In the genomic region with DNA sequence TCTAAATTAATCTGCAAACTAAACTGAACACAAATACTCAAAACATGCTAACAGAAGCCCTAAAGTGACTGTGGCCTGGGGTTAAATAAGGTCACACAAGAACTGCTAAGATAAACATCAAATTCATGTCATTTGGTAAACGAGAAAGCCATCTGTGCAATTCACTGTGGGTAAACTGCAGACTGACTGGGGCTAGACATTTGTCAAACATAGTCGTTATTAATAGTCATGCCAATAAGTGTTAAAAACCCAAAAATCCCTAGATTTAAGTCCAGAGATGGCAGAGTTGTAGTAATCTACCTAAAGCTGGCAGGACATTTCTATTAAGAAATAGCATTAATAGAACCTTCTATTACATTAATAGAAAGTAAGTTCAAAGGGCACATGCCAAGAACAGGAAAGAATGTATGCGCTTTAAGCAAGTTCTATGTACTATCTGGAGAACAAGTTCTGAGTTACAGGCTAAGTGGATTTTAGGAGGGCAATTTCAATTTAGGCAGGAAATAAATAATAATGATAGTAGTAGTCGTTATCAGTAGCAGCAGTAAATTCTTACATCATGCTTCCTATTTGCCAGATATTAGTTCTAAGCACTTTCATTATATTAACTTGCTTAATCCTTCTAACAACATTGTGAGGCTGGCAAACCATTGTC, we compare ENCODE assay signal across 12 cellular contexts. TPM values are rescaled to one million over a fixed set of nuclear protein-coding genes. Genes with fewer than 3 reads are reported as not detected.
DNase-seq lines count a peak whose midpoint lies in the region; ATAC-seq and TF ChIP-seq lines count a peak whose summit lies in the region.
"Had no signal": no experiment of that assay in that cellular context is flagged by ENCODE, and none has a peak within 500 bp of the region (broad histone marks: within the 10 kb centered on the region; RNA-seq: fewer than 3 reads in every experiment).

No MANE protein-coding gene starts in this region.

- H3K36me3 Mint-ChIP-seq in activated CD4-positive, alpha-beta memory T cell treated with anti-CD3 and anti-CD28 coated beads, Interleukin-2, amount 10 ng/mL, durations not matched to agents 7 days and 5 days (ENCODE audit: low read depth) = peaks cover 40% of the 10 kb centered on the region
- H3K36me3 Mint-ChIP-seq in natural killer cell = no peaks in the 10 kb centered on the region

- H3K4me3 Mint-ChIP-seq in activated CD4-positive, alpha-beta memory T cell treated with anti-CD3 and anti-CD28 coated beads, Interleukin-2, amount 10 ng/mL, durations not matched to agents 7 days and 5 days = peak overlapping the region; percentile 15
- no peak overlapping the region for H3K4me3 Mint-ChIP-seq in natural killer cell
- H3K4me3 Mint-ChIP-seq: neural crest cell had no signal

- ATAC-seq in HG03135 (IDR thresholded peaks at IDR 0.05; ENCODE audit: unreplicated experiment) (peak; percentile 33), natural killer cell (peak in 1 of 3 donors; percentile 46), HG02970 (IDR thresholded peaks at IDR 0.05; ENCODE audit: low FRiP score, unreplicated experiment) (no peak)

- peak overlapping the region; percentile 59 for H3K27ac Mint-ChIP-seq in activated CD4-positive, alpha-beta memory T cell treated with anti-CD3 and anti-CD28 coated beads, Interleukin-2, amount 10 ng/mL, durations not matched to agents 7 days and 5 days
- peak overlapping the region; percentile 23 to 45 for H3K27ac Mint-ChIP-seq in natural killer cell

- no peak for TF ChIP-seq CTCF in natural killer cell (IDR thresholded peaks at IDR 0.05)

- H3K27me3 Mint-ChIP-seq in activated CD4-positive, alpha-beta memory T cell treated with anti-CD3 and anti-CD28 coated beads, Interleukin-2, amount 10 ng/mL, durations not matched to agents 7 days and 5 days = no peaks in the 10 kb centered on the region
- H3K27me3 Mint-ChIP-seq in natural killer cell (ENCODE audit: low read depth in 2 of 2) = no peaks in the 10 kb centered on the region

- POLR2A ChIA-PET in activated CD4-positive, alpha-beta memory T cell treated with anti-CD3 and anti-CD28 coated beads, Interleukin-2, amount 10 ng/mL, durations not matched to agents 7 days and 5 days (lab: Charles Lee) = interaction anchor here (0.7 to 4.9 kb wide), 5 partner anchors 8 to 229 kb away, joined by 3 to 126 read pairs (median 3); partner anchors contain the start of genes EDEM3 and NIBAN1

- CTCF ChIA-PET in activated CD4-positive, alpha-beta memory T cell treated with anti-CD3 and anti-CD28 coated beads, Interleukin-2, amount 10 ng/mL, durations not matched to agents 7 days and 5 days (lab: Charles Lee) = interaction anchor here (1.7 kb wide), 1 partner anchor 9 kb away, joined by 4 read pairs; the partner anchor contains the start of gene EDEM3

- H3K9me3 Mint-ChIP-seq in activated CD4-positive, alpha-beta memory T cell treated with anti-CD3 and anti-CD28 coated beads, Interleukin-2, amount 10 ng/mL, durations not matched to agents 7 days and 5 days = no peaks in the 10 kb centered on the region
- H3K9me3 Mint-ChIP-seq in natural killer cell = no peaks in the 10 kb centered on the region
- H3K9me3 Mint-ChIP-seq: neural crest cell had no signal

- DNase-seq in DMS53 (lab: John Stamatoyannopoulos, UW) (peak; percentile 19), DMS53 treated with DMSO at 0.1 percent for 48 hours (lab: John Stamatoyannopoulos, UW; ENCODE audit: unreplicated experiment) (no peak), natural killer cell (no peak), NCI-H748 (lab: John Stamatoyannopoulos, UW; ENCODE audit: unreplicated experiment) (no peak), NCI-H1930 (lab: John Stamatoyannopoulos, UW) (no peak)
- DNase-seq in activated CD4-positive, alpha-beta memory T cell treated with anti-CD3 and anti-CD28 coated beads, Interleukin-2, amount 10 ng/mL, durations not matched to agents 7 days and 5 days = no peak
- DNase-seq: activated CD4-positive, alpha-beta T cell treated with anti-CD3 and anti-CD28 coated beads for 1 hour; glutamatergic neuron; GM23248 had no signal

- peaks cover 79% of the 10 kb centered on the region for H3K4me1 Mint-ChIP-seq in activated CD4-positive, alpha-beta memory T cell treated with anti-CD3 and anti-CD28 coated beads, Interleukin-2, amount 10 ng/mL, durations not matched to agents 7 days and 5 days
- H3K4me1 Mint-ChIP-seq in natural killer cell = peaks cover 14 to 15% of the 10 kb centered on the region in 2 donors
- H3K4me1 Mint-ChIP-seq: neural crest cell had no signal

- intact Hi-C loops in natural killer cell (cut with micrococcal nuclease) = no loop called here

RNA-seq across cellular contexts. Expression of gene EDEM3, which starts 8.6 kb away (rescaled TPM):
- total RNA-seq in activated CD4-positive, alpha-beta memory T cell treated with anti-CD3 and anti-CD28 coated beads, Interleukin-2, amount 10 ng/mL, durations not matched to agents 7 days and 5 days = 10 to 100 TPM; 39.3 to 42.9 TPM
- total RNA-seq in natural killer cell = 10 to 100 TPM in 2 of 3 donors, 1 to 10 TPM in 1; 8.9 to 15.4 (median 15.1) TPM
